In the genomic region with DNA sequence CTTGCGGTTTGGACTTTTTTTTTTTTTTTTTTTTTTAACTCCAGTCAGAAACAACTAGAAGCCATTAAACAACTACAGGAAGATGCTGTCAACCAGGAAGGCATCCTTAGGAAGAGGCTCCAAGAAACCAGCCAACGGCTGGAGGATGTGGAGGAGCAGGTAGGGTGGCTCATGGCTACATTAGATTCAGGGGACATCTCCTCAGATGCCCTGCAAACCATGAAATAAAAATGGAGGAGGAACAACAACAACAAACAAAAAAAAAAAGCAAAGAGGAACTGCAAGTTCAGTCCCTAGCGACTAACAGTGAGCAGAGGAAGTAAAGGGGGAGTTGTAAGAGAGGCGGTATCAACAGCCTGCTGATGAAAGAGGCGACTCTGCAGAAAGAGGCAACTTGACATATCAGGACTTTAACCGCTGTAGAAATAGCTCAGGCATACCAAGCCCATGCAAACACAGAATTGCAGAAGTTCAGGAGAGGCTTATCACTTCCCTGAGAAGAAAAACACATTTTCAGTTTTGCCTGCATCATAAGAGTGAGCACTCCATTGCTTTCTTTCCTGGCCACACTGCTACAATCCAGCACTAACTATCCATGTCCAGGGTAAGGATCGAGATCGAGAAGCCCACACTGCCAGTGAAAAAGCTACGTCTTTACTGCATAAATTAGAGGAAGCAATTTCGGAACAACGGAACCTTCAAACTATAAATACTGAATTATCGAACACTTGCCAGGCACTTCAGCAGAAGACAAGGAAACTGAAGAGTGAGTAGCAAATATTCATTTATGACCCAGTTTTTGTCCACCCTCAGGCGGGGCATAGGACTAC, we compare ENCODE assay signal across 8 cellular contexts.
A peak's percentile ranks its signal among the peaks of the same experiment; 100 is the strongest.
DNase-seq lines count a peak whose midpoint lies in the region; ATAC-seq, FAIRE-seq and TF ChIP-seq lines count a peak whose summit lies in the region.

No MANE protein-coding gene starts in this region.

- no peaks in the 10 kb centered on the region for H3K36me3 ChIP-seq in CD8-positive, alpha-beta T cell (ENCODE audit: insufficient read depth, low read length)
- no peaks in the 10 kb centered on the region for H3K36me3 ChIP-seq in skeletal muscle tissue (ENCODE audit: control insufficient read depth in 3 of 3, insufficient read depth in 3 of 3, low read length in 3 of 3)

- intact Hi-C loops in CD8-positive, alpha-beta T cell (cut with DNase I, micrococcal nuclease) = loop anchor here (1.0 to 10.0 kb wide), 8 partner anchors 40 to 1970 kb away; partner anchors contain the start of genes ITPR2 (in 2 of the 2), BHLHE41 (in 1 of the 2), DNAI7 (in 1 of the 2) and ETFRF1 (in 1 of the 2)
- intact Hi-C loops in activated CD4-positive, alpha-beta memory T cell treated with anti-CD3 and anti-CD28 coated beads for 36 hours (cut with micrococcal nuclease) = loop anchor here (1.0 to 5.0 kb wide), 12 partner anchors 37 to 345 kb away; partner anchors contain the start of genes DNAI7, ETFRF1 and KRAS

- H3K4me1 ChIP-seq in CD8-positive, alpha-beta T cell (ENCODE audit: insufficient read depth, low read length) = peaks cover 38% of the 10 kb centered on the region
- H3K4me1 ChIP-seq in skeletal muscle tissue (ENCODE audit: control insufficient read depth in 3 of 3, insufficient read depth in 3 of 3, low read length in 3 of 3) = peaks cover 0 to 3% (median 0%) of the 10 kb centered on the region in 3 donors

- CTCF ChIA-PET in CD8-positive, alpha-beta T cell (lab: Charles Lee) = interaction anchor here (1.2 to 3.0 kb wide), 7 partner anchors 8 to 142 kb away, joined by 3 to 9 read pairs (median 3); partner anchors contain the start of gene DNAI7
- CTCF ChIA-PET in activated CD4-positive, alpha-beta memory T cell treated with anti-CD3 and anti-CD28 coated beads for 36 hours (lab: Charles Lee) = interaction anchor here (0.9 to 3.5 kb wide), 11 partner anchors 10 to 336 kb away, joined by 3 to 16 read pairs (median 3); no protein-coding TSS in a partner anchor

- DNase-seq in CD8-positive, alpha-beta T cell = peak; percentile 20 to 83 (median 49)
- DNase-seq in HTR-8/SVneo (ENCODE audit: insufficient read length, low spot score) (no peak), erythroblast (lab: John Stamatoyannopoulos, UW) (peak; percentile 76 to 78), HCEC 1CT (no peak), NCI-H2107 treated with DMSO at 0.1 percent for 48 hours (lab: John Stamatoyannopoulos, UW; ENCODE audit: unreplicated experiment) (no peak)
- peak; percentile 54 for DNase-seq in activated CD4-positive, alpha-beta memory T cell treated with anti-CD3 and anti-CD28 coated beads for 36 hours

- H3K9ac ChIP-seq in skeletal muscle tissue (ENCODE audit: low read depth in 1 of 3, low read length in 3 of 3) = peak overlapping the region in 1 of 3 donors; percentile 24

- peak; percentile 70 for ATAC-seq in CD8-positive, alpha-beta T cell
- peak; percentile 71 for ATAC-seq in GM21360 (IDR thresholded peaks at IDR 0.05; ENCODE audit: unreplicated experiment)

- peak overlapping the region; percentile 76 for H3K4me3 ChIP-seq in CD8-positive, alpha-beta T cell (ENCODE audit: low read depth, low read length)
- H3K4me3 ChIP-seq in skeletal muscle tissue (ENCODE audit: low read length in 3 of 3) = peak overlapping the region; percentile 19 to 56 (median 51)

- H3K27ac ChIP-seq in CD8-positive, alpha-beta T cell (ENCODE audit: low read depth, low read length) = peak overlapping the region; percentile 79
- peak overlapping the region; percentile 11 for H3K27ac ChIP-seq in skeletal muscle tissue (ENCODE audit: low read depth, low read length)

- peaks cover 11% of the 10 kb centered on the region for H3K36me3 Mint-ChIP-seq in CD8-positive, alpha-beta T cell
- no peaks in the 10 kb centered on the region for H3K36me3 Mint-ChIP-seq in activated CD4-positive, alpha-beta memory T cell treated with anti-CD3 and anti-CD28 coated beads for 36 hours

- TF ChIP-seq POLR2A in erythroblast (IDR thresholded peaks at IDR 0.05; ENCODE audit: low read length) = peak; percentile 55

- H3K9me3 Mint-ChIP-seq in CD8-positive, alpha-beta T cell = peaks cover 3% of the 10 kb centered on the region
- H3K9me3 Mint-ChIP-seq in activated CD4-positive, alpha-beta memory T cell treated with anti-CD3 and anti-CD28 coated beads for 36 hours = peaks cover 6% of the 10 kb centered on the region

- peaks cover 42% of the 10 kb centered on the region for H3K4me1 Mint-ChIP-seq in CD8-positive, alpha-beta T cell (ENCODE audit: low read depth)
- H3K4me1 Mint-ChIP-seq in activated CD4-positive, alpha-beta memory T cell treated with anti-CD3 and anti-CD28 coated beads for 36 hours (ENCODE audit: low read depth) = peaks cover 41% of the 10 kb centered on the region

- no peaks in the 10 kb centered on the region for H3K9me3 ChIP-seq in CD8-positive, alpha-beta T cell (ENCODE audit: low read length)
- peaks cover 0 to 2% (median 0%) of the 10 kb centered on the region in 3 donors for H3K9me3 ChIP-seq in skeletal muscle tissue (ENCODE audit: control insufficient read depth in 3 of 3, low read length in 3 of 3)

- no peaks in the 10 kb centered on the region for H3K27me3 ChIP-seq in CD8-positive, alpha-beta T cell (ENCODE audit: insufficient read depth, low read length)
- H3K27me3 ChIP-seq in skeletal muscle tissue (ENCODE audit: control insufficient read depth in 3 of 3, insufficient read depth in 3 of 3, low read length in 3 of 3) = no peaks in the 10 kb centered on the region

- no peak for TF ChIP-seq CTCF in CD8-positive, alpha-beta T cell (IDR thresholded peaks at IDR 0.05)

- FAIRE-seq in HTR-8/SVneo (lab: Jason Lieb, UNC) = peak; percentile 66

- H3K4me3 Mint-ChIP-seq in CD8-positive, alpha-beta T cell = peak overlapping the region; percentile 97
- H3K4me3 Mint-ChIP-seq in activated CD4-positive, alpha-beta memory T cell treated with anti-CD3 and anti-CD28 coated beads for 36 hours = peak overlapping the region; percentile 91

- no peaks in the 10 kb centered on the region for H3K27me3 Mint-ChIP-seq in CD8-positive, alpha-beta T cell (ENCODE audit: low read depth)
- no peaks in the 10 kb centered on the region for H3K27me3 Mint-ChIP-seq in activated CD4-positive, alpha-beta memory T cell treated with anti-CD3 and anti-CD28 coated beads for 36 hours

- H3K27ac Mint-ChIP-seq in CD8-positive, alpha-beta T cell = peak overlapping the region; percentile 98
- H3K27ac Mint-ChIP-seq in activated CD4-positive, alpha-beta memory T cell treated with anti-CD3 and anti-CD28 coated beads for 36 hours = peak overlapping the region; percentile 97

- POLR2A ChIA-PET in CD8-positive, alpha-beta T cell (lab: Charles Lee) = interaction anchor here (0.6 to 2.3 kb wide), 15 partner anchors 9 to 1795 kb away, joined by 3 to 7 read pairs (median 5); partner anchors contain the start of genes DNAI7 and ETFRF1
- POLR2A ChIA-PET in activated CD4-positive, alpha-beta memory T cell treated with anti-CD3 and anti-CD28 coated beads for 36 hours (lab: Charles Lee) = interaction anchor here (0.5 to 1.9 kb wide), 13 partner anchors 9 to 333 kb away, joined by 3 to 9 read pairs (median 3); partner anchors contain the start of genes DNAI7 and ETFRF1

Comparison
In these comparisons a context has a peak if more than half of its experiments do, and no peak if none do; other contexts are left out.
1. DNase-seq: peak in CD8-positive, alpha-beta T cell (7 of 7), activated CD4-positive, alpha-beta memory T cell treated with anti-CD3 and anti-CD28 coated beads for 36 hours (single experiment) and erythroblast (2 of 2); none in HTR-8/SVneo (single experiment), HCEC 1CT (single experiment) and NCI-H2107 treated with DMSO at 0.1 percent for 48 hours (single experiment).